Comparison of ENCODE assay signal across 41 cellular contexts in the genomic region with DNA sequence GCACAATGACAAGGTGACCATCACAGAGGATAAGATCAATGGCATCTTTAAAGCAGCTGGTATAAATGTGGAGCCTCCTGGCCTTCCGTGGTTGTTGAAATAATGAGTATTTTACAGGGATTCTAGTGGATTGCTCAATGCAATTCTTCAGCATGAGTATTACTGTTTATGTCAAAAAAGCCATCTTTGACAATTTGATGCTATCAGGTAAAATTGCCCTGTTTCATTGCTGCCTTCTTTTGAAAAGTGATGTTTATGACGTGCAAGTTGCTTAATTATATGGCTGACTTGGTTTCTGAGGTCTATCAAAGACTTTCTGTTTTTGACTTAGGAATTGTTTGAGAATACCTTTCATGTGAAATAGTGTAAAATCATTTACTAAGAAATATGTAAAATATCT.
"Had no signal": no experiment of that assay in that cellular context is flagged by ENCODE, and none has a peak within 500 bp of the region (broad histone marks: within the 10 kb centered on the region; RNA-seq: fewer than 3 reads in every experiment).

No MANE protein-coding gene starts in this region.

- FAIRE-seq: astrocyte, bronchial epithelial cell had no signal

- H3K27ac ChIP-seq: adrenal gland, ascending aorta, body of pancreas, brain microvascular endothelial cell, breast epithelium, cardiac muscle cell had no signal

- H3K9me3 ChIP-seq: adrenal gland, ascending aorta, body of pancreas, breast epithelium had no signal

- H3K36me3 Mint-ChIP-seq: activated naive CD4-positive, alpha-beta T cell treated with anti-CD3 and anti-CD28 coated beads, Interleukin-2, amount 10 ng/mL, durations not matched to agents 7 days and 5 days; activated naive CD4-positive, alpha-beta T cell treated with anti-CD3 and anti-CD28 coated beads, Interleukin-2, amount 50 U/mL, for 24 hours; activated naive CD4-positive, alpha-beta T cell treated with anti-CD3 and anti-CD28 coated beads, Interleukin-2, amount 50 U/mL, for 72 hours; activated naive CD8-positive, alpha-beta T cell; activated naive CD8-positive, alpha-beta T cell treated with anti-CD3 and anti-CD28 coated beads for 36 hours; activated naive CD8-positive, alpha-beta T cell treated with anti-CD3 and anti-CD28 coated beads, Interleukin-2, amount 10 ng/mL, durations not matched to agents 7 days and 5 days; brain had no signal

- H3K4me3 ChIP-seq: adrenal gland, ascending aorta, body of pancreas, breast epithelium, cardiac muscle cell had no signal

- H3K27me3 Mint-ChIP-seq: activated naive CD4-positive, alpha-beta T cell treated with anti-CD3 and anti-CD28 coated beads, Interleukin-2, amount 10 ng/mL, durations not matched to agents 7 days and 5 days; activated naive CD8-positive, alpha-beta T cell treated with anti-CD3 and anti-CD28 coated beads, Interleukin-2, amount 10 ng/mL, durations not matched to agents 7 days and 5 days had no signal

- H3K27ac Mint-ChIP-seq: activated naive CD4-positive, alpha-beta T cell treated with anti-CD3 and anti-CD28 coated beads for 36 hours; activated naive CD4-positive, alpha-beta T cell treated with anti-CD3 and anti-CD28 coated beads, Interleukin-2, amount 10 ng/mL, durations not matched to agents 7 days and 5 days; activated naive CD4-positive, alpha-beta T cell treated with anti-CD3 and anti-CD28 coated beads, Interleukin-2, amount 50 U/mL, for 24 hours; activated naive CD4-positive, alpha-beta T cell treated with anti-CD3 and anti-CD28 coated beads, Interleukin-2, amount 50 U/mL, for 72 hours; activated naive CD8-positive, alpha-beta T cell; activated naive CD8-positive, alpha-beta T cell treated with anti-CD3 and anti-CD28 coated beads for 36 hours; activated naive CD8-positive, alpha-beta T cell treated with anti-CD3 and anti-CD28 coated beads, Interleukin-2, amount 10 ng/mL, durations not matched to agents 7 days and 5 days; activated naive CD8-positive, alpha-beta T cell treated with anti-CD3 and anti-CD28 coated beads, Interleukin-2, amount 50 U/mL, for 24 hours; activated T-cell treated with anti-CD3 and anti-CD28 coated beads, Interleukin-2, amount 50 U/mL, for 24 hours; activated T-cell treated with anti-CD3 and anti-CD28 coated beads, Interleukin-2, amount 50 U/mL, for 72 hours; activated T-helper 1 cell treated with anti-CD3 and anti-CD28 coated beads, Interleukin-12 subunit alpha, Interleukin-12 subunit beta, Interleukin-2, Interleukin-4 antibody, amounts not matched to agents 30 ng/mL and 10 ng/mL and 1 ng/mL, durations not matched to agents 14 hours and 24 hours and 36 hours; activated T-helper 17 cell treated with anti-CD3 and anti-CD28 coated beads, Interleukin-2, amount 50 U/mL, for 72 hours; activated T-helper 2 cell treated with anti-CD3 and anti-CD28 coated beads, Interferon-gamma antibody, Interleukin-2, Interleukin-4, amounts not matched to agents 10 μg/mL and 5 μg/mL and 100 μg/mL, durations not matched to agents 14 hours and 24 hours and 36 hours; brain had no signal

- DNase-seq: activated effector memory CD4-positive, alpha-beta T cell treated with anti-CD3 and anti-CD28 coated beads, Interleukin-2, amount 50 U/mL, for 16 hours; activated effector memory CD4-positive, alpha-beta T cell treated with Interleukin-2 at 50 U/mL for 16 hours; activated gamma-delta T cell; activated gamma-delta T cell treated with Interleukin-2 at 50 U/mL for 16 hours; activated naive CD4-positive, alpha-beta T cell; activated naive CD4-positive, alpha-beta T cell treated with anti-CD3 and anti-CD28 coated beads for 36 hours; activated naive CD4-positive, alpha-beta T cell treated with anti-CD3 and anti-CD28 coated beads, Interleukin-2, amount 10 ng/mL, durations not matched to agents 7 days and 5 days; activated naive CD4-positive, alpha-beta T cell treated with anti-CD3 and anti-CD28 coated beads, Interleukin-2, amount 50 U/mL, for 16 hours; activated naive CD4-positive, alpha-beta T cell treated with Interleukin-2 at 50 U/mL for 16 hours; activated naive CD8-positive, alpha-beta T cell treated with anti-CD3 and anti-CD28 coated beads for 36 hours; activated naive CD8-positive, alpha-beta T cell treated with anti-CD3 and anti-CD28 coated beads, Interleukin-2, amount 10 ng/mL, durations not matched to agents 7 days and 5 days; activated naive CD8-positive, alpha-beta T cell treated with anti-CD3 and anti-CD28 coated beads, Interleukin-2, amount 50 U/mL, for 24 hours; activated T-cell treated with anti-CD3 and anti-CD28 coated beads for 4 hours; activated T-cell treated with anti-CD3 and anti-CD28 coated beads, Interleukin-2, amount 50 U/mL, for 1 hour; activated T-cell treated with anti-CD3 and anti-CD28 coated beads, Interleukin-2, amount 50 U/mL, for 24 hours; activated T-cell treated with anti-CD3 and anti-CD28 coated beads, Interleukin-2, amount 50 U/mL, for 4 hours; activated T-cell treated with anti-CD3 and anti-CD28 coated beads, Interleukin-2, amount 50 U/mL, for 48 hours; activated T-cell treated with anti-CD3 and anti-CD28 coated beads, Interleukin-2, amount 50 U/mL, for 72 hours; adrenal gland; amniotic stem cell; amygdala; anterior cingulate cortex; aorta; body of pancreas; brain microvascular endothelial cell; caudate nucleus; central memory CD4-positive, alpha-beta T cell; cerebellar nuclear complex had no signal

- H3K27me3 ChIP-seq: adrenal gland, ascending aorta, body of pancreas, brain microvascular endothelial cell, breast epithelium, cardiac muscle cell had no signal

- H3K4me1 Mint-ChIP-seq: activated naive CD4-positive, alpha-beta T cell treated with anti-CD3 and anti-CD28 coated beads, Interleukin-2, amount 10 ng/mL, durations not matched to agents 7 days and 5 days; activated naive CD4-positive, alpha-beta T cell treated with anti-CD3 and anti-CD28 coated beads, Interleukin-2, amount 50 U/mL, for 24 hours; activated naive CD8-positive, alpha-beta T cell treated with anti-CD3 and anti-CD28 coated beads for 36 hours; activated naive CD8-positive, alpha-beta T cell treated with anti-CD3 and anti-CD28 coated beads, Interleukin-2, amount 10 ng/mL, durations not matched to agents 7 days and 5 days; activated naive CD8-positive, alpha-beta T cell treated with anti-CD3 and anti-CD28 coated beads, Interleukin-2, amount 50 U/mL, for 24 hours; activated T-helper 17 cell treated with anti-CD3 and anti-CD28 coated beads, Interleukin-2, amount 50 U/mL, for 72 hours; central memory CD8-positive, alpha-beta T cell had no signal

- H3K9me3 Mint-ChIP-seq: activated naive CD4-positive, alpha-beta T cell treated with anti-CD3 and anti-CD28 coated beads for 36 hours; activated naive CD4-positive, alpha-beta T cell treated with anti-CD3 and anti-CD28 coated beads, Interleukin-2, amount 10 ng/mL, durations not matched to agents 7 days and 5 days; activated naive CD4-positive, alpha-beta T cell treated with anti-CD3 and anti-CD28 coated beads, Interleukin-2, amount 50 U/mL, for 24 hours; activated naive CD4-positive, alpha-beta T cell treated with anti-CD3 and anti-CD28 coated beads, Interleukin-2, amount 50 U/mL, for 72 hours; activated naive CD8-positive, alpha-beta T cell treated with anti-CD3 and anti-CD28 coated beads for 36 hours; activated naive CD8-positive, alpha-beta T cell treated with anti-CD3 and anti-CD28 coated beads, Interleukin-2, amount 50 U/mL, for 24 hours; activated T-cell treated with anti-CD3 and anti-CD28 coated beads, Interleukin-2, amount 50 U/mL, for 72 hours; activated T-helper 1 cell treated with anti-CD3 and anti-CD28 coated beads, Interleukin-12 subunit alpha, Interleukin-12 subunit beta, Interleukin-2, Interleukin-4 antibody, amounts not matched to agents 30 ng/mL and 10 ng/mL and 1 ng/mL, durations not matched to agents 14 hours and 24 hours and 36 hours; activated T-helper 17 cell treated with anti-CD3 and anti-CD28 coated beads, Interleukin-2, amount 50 U/mL, for 72 hours; activated T-helper 2 cell treated with anti-CD3 and anti-CD28 coated beads, Interferon-gamma antibody, Interleukin-2, Interleukin-4, amounts not matched to agents 10 μg/mL and 5 μg/mL and 100 μg/mL, durations not matched to agents 14 hours and 24 hours and 36 hours; brain; central memory CD8-positive, alpha-beta T cell had no signal

- H3K36me3 ChIP-seq: adrenal gland, ascending aorta, brain microvascular endothelial cell, breast epithelium, cardiac muscle cell had no signal

- H3K4me3 Mint-ChIP-seq: activated naive CD4-positive, alpha-beta T cell treated with anti-CD3 and anti-CD28 coated beads for 36 hours; activated naive CD4-positive, alpha-beta T cell treated with anti-CD3 and anti-CD28 coated beads, Interleukin-2, amount 10 ng/mL, durations not matched to agents 7 days and 5 days; activated naive CD4-positive, alpha-beta T cell treated with anti-CD3 and anti-CD28 coated beads, Interleukin-2, amount 50 U/mL, for 24 hours; activated naive CD8-positive, alpha-beta T cell; activated naive CD8-positive, alpha-beta T cell treated with anti-CD3 and anti-CD28 coated beads for 36 hours; activated naive CD8-positive, alpha-beta T cell treated with anti-CD3 and anti-CD28 coated beads, Interleukin-2, amount 10 ng/mL, durations not matched to agents 7 days and 5 days; activated naive CD8-positive, alpha-beta T cell treated with anti-CD3 and anti-CD28 coated beads, Interleukin-2, amount 50 U/mL, for 24 hours; activated T-cell treated with anti-CD3 and anti-CD28 coated beads, Interleukin-2, amount 50 U/mL, for 24 hours; activated T-cell treated with anti-CD3 and anti-CD28 coated beads, Interleukin-2, amount 50 U/mL, for 4 hours; activated T-cell treated with anti-CD3 and anti-CD28 coated beads, Interleukin-2, amount 50 U/mL, for 72 hours; activated T-helper 1 cell treated with anti-CD3 and anti-CD28 coated beads, Interleukin-12 subunit alpha, Interleukin-12 subunit beta, Interleukin-2, Interleukin-4 antibody, amounts not matched to agents 30 ng/mL and 10 ng/mL and 1 ng/mL, durations not matched to agents 14 hours and 24 hours and 36 hours; activated T-helper 17 cell treated with anti-CD3 and anti-CD28 coated beads, Interleukin-2, amount 50 U/mL, for 72 hours; brain; central memory CD8-positive, alpha-beta T cell had no signal

- H3K4me1 ChIP-seq: adrenal gland, ascending aorta, body of pancreas, breast epithelium had no signal
